1 cellular context compared by ENCODE assay signal in genomic region chr12:76445469-76445868, GRCh38.
A peak's percentile ranks its signal among the peaks of the same experiment; 100 is the strongest.
TF ChIP-seq lines count a peak whose summit lies in the region.

No MANE protein-coding gene starts in this region.

TF ChIP-seq in GM12878, 131 proteins besides CTCF, POLR2A, EP300 and RAD21 (continued from another document):
- TF ChIP-seq RFX5 (IDR thresholded peaks at IDR 0.05; ENCODE audit: low read depth, low read length) (peak; percentile 65; the same call in 1 of the 2 replicates), RUNX3 (IDR thresholded peaks at IDR 0.05; ENCODE audit: low read length) (peak; percentile 81), PKNOX1 (IDR thresholded peaks at IDR 0.05) (no peak), CREM (IDR thresholded peaks at IDR 0.05; ENCODE audit: low read depth) (0 out of 2 replicates have a peak, but pooled peaks have one; percentile 18), ZNF274 (IDR thresholded peaks at IDR 0.05; ENCODE audit: insufficient read depth, insufficient read length) (no peak)
